ENCODE assay signal across 9 cellular contexts in genomic region chr7:149005427-149006344, GRCh38. TPM values are rescaled to one million over a fixed set of nuclear protein-coding genes. Genes with fewer than 3 reads are reported as not detected.
DNase-seq lines count a peak whose midpoint lies in the region; ATAC-seq, FAIRE-seq and TF ChIP-seq lines count a peak whose summit lies in the region.
"Had no signal": no experiment of that assay in that cellular context is flagged by ENCODE, and none has a peak within 500 bp of the region (broad histone marks: within the 10 kb centered on the region; RNA-seq: fewer than 3 reads in every experiment).

No MANE protein-coding gene starts in this region.

- peak; percentile 76 for DNase-seq in GM23248
- DNase-seq in NCI-H1048 (lab: John Stamatoyannopoulos, UW): peak; percentile 21
- peak; percentile 74 for DNase-seq in activated CD4-positive, alpha-beta T cell treated with anti-CD3 and anti-CD28 coated beads for 1 hour
- peak; percentile 69 for DNase-seq in central memory CD4-positive, alpha-beta T cell
- DNase-seq in HepG2 (ENCODE audit: low spot score): peak; percentile 62
- peak; percentile 52 to 79 (median 66) for DNase-seq in stimulated activated CD4-positive, alpha-beta T cell treated with anti-CD3 and anti-CD28 coated beads, TNF-alpha, amount 100 ng/mL, for 24 hours (ENCODE audit: low read depth in 3 of 3)

- peak; percentile 100 for TF ChIP-seq CTCF in DOHH2 (IDR thresholded peaks at IDR 0.05; ENCODE audit: low read depth, low read length, poor library complexity, severe bottlenecking)
- peak; percentile 80 for TF ChIP-seq CTCF in HepG2 (CRISPR knock-in tag; IDR thresholded peaks at IDR 0.05)

- H3K4me1 ChIP-seq in DOHH2 (ENCODE audit: control insufficient read depth, low read length) (no peaks in the 10 kb centered on the region), GM23248 (ENCODE audit: insufficient read depth) (no peaks in the 10 kb centered on the region), HepG2 (ENCODE audit: insufficient read depth, low read length) (peaks cover 6% of the 10 kb centered on the region; the same call in 1 of the 2 replicates)

- H3K4me2 ChIP-seq in DOHH2 (ENCODE audit: low read length): no peak overlapping the region
- no peak overlapping the region for H3K4me2 ChIP-seq in GM23248 (ENCODE audit: unreplicated experiment)
- no peak overlapping the region for H3K4me2 ChIP-seq in HepG2 (ENCODE audit: low read depth, low read length)

- peaks cover 93% of the 10 kb centered on the region for H3K36me3 ChIP-seq in DOHH2 (ENCODE audit: control insufficient read depth, low read length)
- H3K36me3 ChIP-seq in GM23248 (ENCODE audit: low read depth): 0 out of 2 replicates have a peak, but pooled peaks cover 7% of the 10 kb centered on the region
- peaks cover 36 to 79% of the 10 kb centered on the region in 2 experiments for H3K36me3 ChIP-seq in HepG2 (replicated peaks in 1 of 2; ENCODE audit: control insufficient read depth in 1 of 2, insufficient read depth in 2 of 2, low read length in 2 of 2)

- H4K20me1 ChIP-seq in DOHH2 (ENCODE audit: control insufficient read depth, insufficient read depth, low read depth, low read length) (peaks cover 5% of the 10 kb centered on the region; the same call in 1 of the 2 replicates), GM23248 (ENCODE audit: insufficient read depth) (no peaks in the 10 kb centered on the region), HepG2 (ENCODE audit: insufficient read depth, low read length) (no peaks in the 10 kb centered on the region)

- no peak overlapping the region for H2AFZ ChIP-seq in GM23248
- H2AFZ ChIP-seq in HepG2 (ENCODE audit: low read length): no peak overlapping the region

- POLR2A ChIA-PET in HepG2 (lab: Yijun Ruan, JAX): no interaction called here

- CTCF ChIA-PET in HepG2 (lab: Yijun Ruan, JAX; ENCODE audit: low intra/inter-chr PET ratio, low total read pairs): interaction anchor here (1.1 to 2.7 kb wide), 4 partner anchors 23 to 120 kb away, joined by 3 to 18 read pairs (median 7); partner anchors contain the start of genes PDIA4, ZNF425 and ZNF786

- H3K9me2 ChIP-seq in DOHH2 (replicated peaks; ENCODE audit: control insufficient read depth, low read length) (no peaks in the 10 kb centered on the region), GM23248 (ENCODE audit: insufficient read depth) (no peaks in the 10 kb centered on the region)

- TF ChIP-seq POLR2A in HepG2 (IDR thresholded peaks at IDR 0.05; ENCODE audit: insufficient read depth in 1 of 2, low read depth in 2 of 2, low read length in 2 of 2): no peak

- TF ChIP-seq EP300 in HepG2 (IDR thresholded peaks at IDR 0.05; ENCODE audit: low read depth in 2 of 2, low read length in 2 of 2) (no peak), HepG2 (CRISPR knock-in tag; IDR thresholded peaks at IDR 0.05; ENCODE audit: borderline replicate concordance) (no peak)

- H3K27ac ChIP-seq in DOHH2 (ENCODE audit: low read depth, low read length) (no peak overlapping the region), GM23248 (no peak overlapping the region), HepG2 (ENCODE audit: extremely low read length, insufficient read depth, low read length) (no peak overlapping the region)

- in situ Hi-C loops in GM23248 (cut with MboI) (no loop called here), HepG2 (cut with HindIII; ENCODE audit: extremely low pct_ligation_motif_present, low pct_unique_long_range_greater_than_20kb) (no loop called here)

- ATAC-seq in HepG2 (peak; percentile 76), GM19328 (IDR thresholded peaks at IDR 0.05; ENCODE audit: unreplicated experiment) (no peak)

- FAIRE-seq in HepG2 (lab: Jason Lieb, UNC): no peak
- FAIRE-seq: TTC549 had no signal

- no peaks in the 10 kb centered on the region for H3K27me3 ChIP-seq in DOHH2 (ENCODE audit: control insufficient read depth, low read length)
- H3K27me3 ChIP-seq in GM23248 (replicated peaks; ENCODE audit: insufficient read depth): no peaks in the 10 kb centered on the region
- H3K27me3 ChIP-seq in HepG2 (ENCODE audit: control insufficient read depth in 1 of 2, insufficient read depth in 2 of 2, low read length in 2 of 2): no peaks in the 10 kb centered on the region

- no peak overlapping the region for H3K9ac ChIP-seq in GM23248
- H3K9ac ChIP-seq in HepG2 (ENCODE audit: insufficient read depth, low read depth, low read length): no peak overlapping the region

- intact Hi-C loops in HepG2 (cut with micrococcal nuclease; ENCODE audit: unreplicated experiment): loop anchor here (1.0 kb wide), 2 partner anchors 60 to 86 kb away; no protein-coding TSS in a partner anchor

- H3K9me3 ChIP-seq in DOHH2 (ENCODE audit: control insufficient read depth, insufficient read depth, low read length) (no peaks in the 10 kb centered on the region), GM23248 (ENCODE audit: low read depth) (no peaks in the 10 kb centered on the region), HepG2 (ENCODE audit: low read length) (no peaks in the 10 kb centered on the region)

- TF ChIP-seq RAD21 in HepG2 (CRISPR knock-in tag; IDR thresholded peaks at IDR 0.05): peak; percentile 39; the same call in 1 of the 2 replicates

- BruUV-seq in HepG2 (replicated peaks; lab: Mats Ljungman, UMichigan): no TSS peak

- WGBS in GM23248 (ENCODE audit: low coverage in 1 of 2, low lambda C conversion rate in 2 of 2, missing lambda C conversion rate in 2 of 2), 2 experiments: 54 to 59% methylated on average over 19 to 20 of the region's 20 CpGs
- WGBS in HepG2 (ENCODE audit: low lambda C conversion rate): 93% methylated on average over 12 of the region's 20 CpGs

- H3K79me2 ChIP-seq in DOHH2 (ENCODE audit: control insufficient read depth, low read length) (no peaks in the 10 kb centered on the region; the same call in 1 of the 2 replicates), GM23248 (ENCODE audit: insufficient read depth) (no peaks in the 10 kb centered on the region), HepG2 (ENCODE audit: insufficient read depth, low read length) (no peaks in the 10 kb centered on the region)

- H3K4me3 ChIP-seq in DOHH2 (ENCODE audit: low read length): no peak overlapping the region
- no peak overlapping the region for H3K4me3 ChIP-seq in GM23248
- H3K4me3 ChIP-seq in HepG2 (replicated peaks in 1 of 3; ENCODE audit: insufficient read depth in 1 of 3, low read depth in 2 of 3, low read length in 3 of 3): no peak overlapping the region

- H3F3A ChIP-seq in DOHH2 (ENCODE audit: control insufficient read depth, insufficient read depth) (no peaks in the 10 kb centered on the region), GM23248 (ENCODE audit: insufficient read depth) (no peaks in the 10 kb centered on the region)

TF ChIP-seq in HepG2, 621 proteins besides CTCF, POLR2A, EP300 and RAD21 (continues in another document):
- peak; percentile 71 for TF ChIP-seq ZNF687 (CRISPR knock-in tag; IDR thresholded peaks at IDR 0.05)

RNA-seq across cellular contexts. Expression of gene PDIA4, which starts 22.6 kb away (rescaled TPM):
- total RNA-seq in GM23248 (2014; rRNA removed; shearing (Covaris generic)): 191 and 196 TPM in 2 replicates
- polyA plus RNA-seq in GM23248 (2016; fragmentation: Nextera tagmentation; extraction: Ambion mirVana) (204 and 210 TPM in 2 replicates), HepG2 (2011; rRNA removed) (257 and 278 TPM in 2 replicates)
- total RNA-seq in HepG2 (2016; rRNA removed; fragmentation: Illumina TruSeq; extraction: Trizol): 171 and 402 TPM in 2 replicates
- total RNA-seq in HepG2 (2016; cell fraction: cytosol; rRNA removed; fragmentation: Illumina TruSeq; extraction: Trizol; ENCODE audit: low read depth): 22.9 and 25.7 TPM in 2 replicates
- 147 and 420 TPM in 2 replicates for total RNA-seq in HepG2 (2016; cell fraction: insoluble cytoplasmic fraction; rRNA removed; fragmentation: Illumina TruSeq; extraction: Trizol)
- total RNA-seq in HepG2 (2016; cell fraction: membrane; rRNA removed; fragmentation: Illumina TruSeq; extraction: Trizol): 46.8 and 54.4 TPM in 2 replicates
- total RNA-seq in HepG2 (2016; cell fraction: nucleus; rRNA removed; fragmentation: Illumina TruSeq; extraction: Trizol): 291 and 344 TPM in 2 replicates
- polyA plus RNA-seq in HepG2 (2011; cell fraction: cytosol; rRNA removed): 265 and 293 TPM in 2 replicates
- 106 and 130 TPM in 2 replicates for polyA plus RNA-seq in HepG2 (2011; cell fraction: nucleus; rRNA removed)
- polyA plus RNA-seq in HepG2 (2012): 244 and 280 TPM in 2 replicates
- polyA plus RNA-seq in HepG2 (2016; cell fraction: cytosol; fragmentation: Illumina TruSeq; extraction: Trizol; ENCODE audit: low read depth): 19.9 and 20.2 TPM in 2 replicates
- polyA plus RNA-seq in HepG2 (2016; cell fraction: insoluble cytoplasmic fraction; fragmentation: Illumina TruSeq; extraction: Trizol; ENCODE audit: low read depth): 150 and 172 TPM in 2 replicates
- 32.6 and 38.7 TPM in 2 replicates for polyA plus RNA-seq in HepG2 (2016; cell fraction: membrane; fragmentation: Illumina TruSeq; extraction: Trizol; ENCODE audit: low read depth)
- polyA plus RNA-seq in HepG2 (2016; cell fraction: nucleus; fragmentation: Illumina TruSeq; extraction: Trizol; ENCODE audit: insufficient read depth, low read depth): 470 and 531 TPM in 2 replicates
- polyA minus RNA-seq in HepG2 (2011; rRNA and poly(A)+ RNA removed; ENCODE audit: low replicate concordance): 88.5 and 200 TPM in 2 replicates
- 156 and 159 TPM in 2 replicates for polyA minus RNA-seq in HepG2 (2011; cell fraction: cytosol; rRNA and poly(A)+ RNA removed)
- 65.0 and 77.7 TPM in 2 replicates for polyA minus RNA-seq in HepG2 (2011; cell fraction: nucleus; rRNA and poly(A)+ RNA removed)

Comparison
In these comparisons a context has a peak if more than half of its experiments do, and no peak if none do; other contexts are left out.
1. DNase-seq: peak in every context shown above with its lines; median percentile 76 in GM23248; 74 in activated CD4-positive, alpha-beta T cell treated with anti-CD3 and anti-CD28 coated beads for 1 hour; 69 in central memory CD4-positive, alpha-beta T cell; 66 in stimulated activated CD4-positive, alpha-beta T cell treated with anti-CD3 and anti-CD28 coated beads, TNF-alpha, amount 100 ng/mL, for 24 hours; 62 in HepG2; 21 in NCI-H1048.